Comparison of ENCODE assay signal across 1 cellular context in genomic region chr18:63970803-63971191, GRCh38.
TF ChIP-seq lines count a peak whose summit lies in the region.

No MANE protein-coding gene starts in this region.

TF ChIP-seq in K562, 482 proteins besides CTCF, POLR2A, EP300 and RAD21 (continued from another document):
- TF ChIP-seq, protein P1, sequence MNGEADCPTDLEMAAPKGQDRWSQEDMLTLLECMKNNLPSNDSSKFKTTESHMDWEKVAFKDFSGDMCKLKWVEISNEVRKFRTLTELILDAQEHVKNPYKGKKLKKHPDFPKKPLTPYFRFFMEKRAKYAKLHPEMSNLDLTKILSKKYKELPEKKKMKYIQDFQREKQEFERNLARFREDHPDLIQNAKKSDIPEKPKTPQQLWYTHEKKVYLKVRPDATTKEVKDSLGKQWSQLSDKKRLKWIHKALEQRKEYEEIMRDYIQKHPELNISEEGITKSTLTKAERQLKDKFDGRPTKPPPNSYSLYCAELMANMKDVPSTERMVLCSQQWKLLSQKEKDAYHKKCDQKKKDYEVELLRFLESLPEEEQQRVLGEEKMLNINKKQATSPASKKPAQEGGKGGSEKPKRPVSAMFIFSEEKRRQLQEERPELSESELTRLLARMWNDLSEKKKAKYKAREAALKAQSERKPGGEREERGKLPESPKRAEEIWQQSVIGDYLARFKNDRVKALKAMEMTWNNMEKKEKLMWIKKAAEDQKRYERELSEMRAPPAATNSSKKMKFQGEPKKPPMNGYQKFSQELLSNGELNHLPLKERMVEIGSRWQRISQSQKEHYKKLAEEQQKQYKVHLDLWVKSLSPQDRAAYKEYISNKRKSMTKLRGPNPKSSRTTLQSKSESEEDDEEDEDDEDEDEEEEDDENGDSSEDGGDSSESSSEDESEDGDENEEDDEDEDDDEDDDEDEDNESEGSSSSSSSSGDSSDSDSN (IDR thresholded peaks at IDR 0.05; ENCODE audit: borderline replicate concordance in 1 of 2, low read depth in 2 of 2, low read length in 2 of 2) = no peak
